In the genomic region with DNA sequence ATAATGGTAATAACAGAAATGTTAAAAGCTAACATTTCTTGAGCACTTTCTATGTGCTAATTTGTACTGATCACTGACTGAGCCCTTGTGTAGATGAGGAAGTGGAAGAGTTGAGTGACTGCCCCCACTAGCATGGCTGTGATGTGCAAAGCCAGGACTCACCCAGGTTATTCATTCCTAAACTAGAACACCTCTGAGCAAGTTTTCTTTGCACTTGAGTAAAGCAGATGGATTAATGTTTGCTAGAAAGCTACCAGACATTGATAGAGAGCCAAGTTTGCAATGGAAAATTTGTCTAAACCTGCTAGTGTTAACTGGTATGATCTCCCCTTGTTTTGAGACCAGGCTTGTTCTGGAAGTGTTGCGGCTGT, we compare ENCODE assay signal across 8 cellular contexts.
DNase-seq lines count a peak whose midpoint lies in the region; ATAC-seq, FAIRE-seq and TF ChIP-seq lines count a peak whose summit lies in the region.

No MANE protein-coding gene starts in this region.

- no peak for TF ChIP-seq POLR2A in H54 (IDR thresholded peaks at IDR 0.05; ENCODE audit: low read depth, low read length)

- H3K9me3 ChIP-seq in MG63 (no peaks in the 10 kb centered on the region), SJCRH30 (replicated peaks) (no peaks in the 10 kb centered on the region), A673 (ENCODE audit: low read depth, low read length, poor library complexity, severe bottlenecking) (no peaks in the 10 kb centered on the region)

- H3K27ac ChIP-seq in SJCRH30, result no peak overlapping the region
- H3K27ac ChIP-seq in A673 (ENCODE audit: low read depth, low read length, poor library complexity, severe bottlenecking), result no peak overlapping the region

- intact Hi-C loops in A673 (cut with micrococcal nuclease; ENCODE audit: unreplicated experiment), result no loop called here

- POLR2A ChIA-PET in A673 (lab: Charles Lee; ENCODE audit: low non-redundant PET), result no interaction called here

- H3K4me3 ChIP-seq in MG63 (peak overlapping the region; percentile 53), SJCRH30 (no peak overlapping the region), A673 (ENCODE audit: low read depth, low read length, poor library complexity, severe bottlenecking) (no peak overlapping the region)

- ATAC-seq in GM18520 (IDR thresholded peaks at IDR 0.05; ENCODE audit: unreplicated experiment) (peak; percentile 70), left lobe of liver (peak; percentile 23)

- H3K4me1 ChIP-seq in SJCRH30 (no peaks in the 10 kb centered on the region), A673 (ENCODE audit: insufficient read depth, low read length, poor library complexity, severe bottlenecking) (no peaks in the 10 kb centered on the region)

- H3K36me3 ChIP-seq in MG63, result no peaks in the 10 kb centered on the region
- H3K36me3 ChIP-seq in SJCRH30, result no peaks in the 10 kb centered on the region
- no peaks in the 10 kb centered on the region for H3K36me3 ChIP-seq in A673 (ENCODE audit: insufficient read depth, low read length, poor library complexity, severe bottlenecking)

- no peak for TF ChIP-seq CTCF in A673 (conservative IDR thresholded peaks at IDR 0.05; ENCODE audit: low read depth, low read length)

- peak; percentile 38 for FAIRE-seq in H54 (lab: Jason Lieb, UNC)

- H3K27me3 ChIP-seq in MG63 (no peaks in the 10 kb centered on the region), SJCRH30 (no peaks in the 10 kb centered on the region), A673 (replicated peaks; ENCODE audit: insufficient read depth, low read depth, low read length, poor library complexity) (no peaks in the 10 kb centered on the region)

- CTCF ChIA-PET in A673 (lab: Charles Lee), result no interaction called here

- DNase-seq in H54 (ENCODE audit: insufficient read length, low spot score) (no peak), MG63 (no peak), left lobe of liver (ENCODE audit: low spot score) (no peak), NCI-H446 treated with DMSO at 0.1 percent for 48 hours (lab: John Stamatoyannopoulos, UW) (no peak), SJCRH30 (no peak), A673 (ENCODE audit: low spot score) (no peak), amygdala (lab: John Stamatoyannopoulos, UW) (no peak)

- BruUV-seq in A673 (replicated peaks; lab: Mats Ljungman, UMichigan), result no TSS peak
